18 cellular contexts compared by ENCODE assay signal in genomic region chr6:142848969-142849368, GRCh38.
DNase-seq lines count a peak whose midpoint lies in the region; ATAC-seq and TF ChIP-seq lines count a peak whose summit lies in the region.
"Had no signal": no experiment of that assay in that cellular context is flagged by ENCODE, and none has a peak within 500 bp of the region (broad histone marks: within the 10 kb centered on the region; RNA-seq: fewer than 3 reads in every experiment).

No MANE protein-coding gene starts in this region.

- H3K27ac ChIP-seq in OCI-LY7 (ENCODE audit: low read depth, low read length, poor library complexity, severe bottlenecking) (peak overlapping the region; percentile 94), thyroid gland (no peak overlapping the region)
- H3K27ac ChIP-seq: esophagus muscularis mucosa, neutrophil, right atrium auricular region had no signal

- peaks cover 75 to 87% of the 10 kb centered on the region in 2 donors for H3K4me1 Mint-ChIP-seq in natural killer cell treated with Interleukin-12 subunit alpha and Interleukin-12 subunit beta and Interleukin-15 and Interleukin-18, amount 100 ng/mL, for 72 hours (ENCODE audit: low read depth in 2 of 2)
- H3K4me1 Mint-ChIP-seq in natural killer cell (peaks cover 37 to 56% of the 10 kb centered on the region in 2 donors), type B pancreatic cell (ENCODE audit: unreplicated experiment) (peaks cover 51% of the 10 kb centered on the region)
- peaks cover 64 to 92% of the 10 kb centered on the region in 2 donors for H3K4me1 Mint-ChIP-seq in effector memory CD8-positive, alpha-beta T cell (ENCODE audit: low read depth in 2 of 2)

- peaks cover 9% of the 10 kb centered on the region for H3K36me3 Mint-ChIP-seq in natural killer cell treated with Interleukin-12 subunit alpha and Interleukin-12 subunit beta and Interleukin-15 and Interleukin-18, amount 100 ng/mL, for 72 hours
- H3K36me3 Mint-ChIP-seq in natural killer cell (no peaks in the 10 kb centered on the region), type B pancreatic cell (no peaks in the 10 kb centered on the region)
- H3K36me3 Mint-ChIP-seq in effector memory CD8-positive, alpha-beta T cell (ENCODE audit: insufficient read depth), result peaks cover 6% of the 10 kb centered on the region

- TF ChIP-seq CTCF in natural killer cell (IDR thresholded peaks at IDR 0.05), result no peak
- TF ChIP-seq CTCF in OCI-LY7 (conservative IDR thresholded peaks at IDR 0.05; ENCODE audit: low read length), result no peak
- TF ChIP-seq CTCF in type B pancreatic cell (conservative IDR thresholded peaks at IDR 0.05), result no peak
- TF ChIP-seq CTCF in thyroid gland (IDR thresholded peaks at IDR 0.05), result no peak

- no peak for TF ChIP-seq POLR2A in thyroid gland (IDR thresholded peaks at IDR 0.05)

- peaks cover 87% of the 10 kb centered on the region; the same call in 1 of the 2 replicates for H3K79me2 ChIP-seq in OCI-LY7 (ENCODE audit: insufficient read depth, low read depth, low read length)

- no peaks in the 10 kb centered on the region for H3K27me3 Mint-ChIP-seq in natural killer cell treated with Interleukin-12 subunit alpha and Interleukin-12 subunit beta and Interleukin-15 and Interleukin-18, amount 100 ng/mL, for 72 hours
- no peaks in the 10 kb centered on the region for H3K27me3 Mint-ChIP-seq in natural killer cell (ENCODE audit: low read depth in 2 of 2)
- no peaks in the 10 kb centered on the region for H3K27me3 Mint-ChIP-seq in effector memory CD8-positive, alpha-beta T cell
- H3K27me3 Mint-ChIP-seq in type B pancreatic cell, result no peaks in the 10 kb centered on the region

- H3K36me3 ChIP-seq in OCI-LY7 (ENCODE audit: insufficient read depth, low read length) (no peaks in the 10 kb centered on the region; the same call in 1 of the 2 replicates), thyroid gland (no peaks in the 10 kb centered on the region)
- H3K36me3 ChIP-seq: esophagus muscularis mucosa, neutrophil, right atrium auricular region had no signal

- no peak for DNase-seq in natural killer cell treated with Interleukin-12 subunit alpha and Interleukin-12 subunit beta and Interleukin-15 and Interleukin-18, amount 100 ng/mL, for 72 hours (ENCODE audit: low spot score)
- DNase-seq in natural killer cell, result no peak
- no peak for DNase-seq in OCI-LY7 (ENCODE audit: low spot score)
- no peak for DNase-seq in effector memory CD8-positive, alpha-beta T cell
- no peak for DNase-seq in type B pancreatic cell (ENCODE audit: extremely low spot score, unreplicated experiment)
- no peak for DNase-seq in thyroid gland
- DNase-seq in NCI-H524 treated with DMSO at 0.1 percent for 48 hours (lab: John Stamatoyannopoulos, UW), result no peak
- DNase-seq in HPDE6-E6E7 (ENCODE audit: extremely low spot score), result no peak
- DNase-seq: activated CD4-positive, alpha-beta T cell treated with anti-CD3 and anti-CD28 coated beads, Interleukin-2, amount 50 U/mL, for 4 hours; activated gamma-delta T cell; DMS 273 treated with DMSO at 0.1 percent for 48 hours; glutamatergic neuron; NCI-H1417 treated with DMSO at 0.1 percent for 48 hours; SHP77 treated with DMSO at 0.1 percent for 48 hours; T1000 had no signal

- no peaks in the 10 kb centered on the region; the same call in 1 of the 2 replicates for H4K20me1 ChIP-seq in OCI-LY7 (ENCODE audit: insufficient read depth, low read length)

- no peaks in the 10 kb centered on the region for H3K9me2 ChIP-seq in OCI-LY7 (ENCODE audit: insufficient read depth, low read length)

- H2AFZ ChIP-seq in OCI-LY7 (ENCODE audit: low read length), result no peak overlapping the region

- no peak for ATAC-seq in natural killer cell treated with Interleukin-12 subunit alpha and Interleukin-12 subunit beta and Interleukin-15 and Interleukin-18, amount 100 ng/mL, for 72 hours
- ATAC-seq in natural killer cell, result no peak
- ATAC-seq in effector memory CD8-positive, alpha-beta T cell (replicated peaks), result no peak

- H3K27me3 ChIP-seq in thyroid gland, result no peaks in the 10 kb centered on the region
- H3K27me3 ChIP-seq: esophagus muscularis mucosa, neutrophil, right atrium auricular region had no signal

- intact Hi-C loops in natural killer cell (cut with micrococcal nuclease), result no loop called here
- intact Hi-C loops in OCI-LY7 (cut with micrococcal nuclease; ENCODE audit: unreplicated experiment), result loop anchor here (5.0 kb wide), 1 partner anchor 38 kb away; no protein-coding TSS in a partner anchor
- intact Hi-C loops in thyroid gland (cut with DNase I), result no loop called here

- peak overlapping the region; percentile 15 for H3K4me3 ChIP-seq in OCI-LY7 (ENCODE audit: low read depth, low read length, poor library complexity, severe bottlenecking)
- no peak overlapping the region for H3K4me3 ChIP-seq in thyroid gland (replicated peaks in 1 of 3)
- H3K4me3 ChIP-seq: esophagus muscularis mucosa, right atrium auricular region had no signal

- peaks cover 100% of the 10 kb centered on the region for H3K4me1 ChIP-seq in OCI-LY7 (ENCODE audit: insufficient read depth, low read length, poor library complexity, severe bottlenecking)
- H3K4me1 ChIP-seq in thyroid gland, result peaks cover 16 to 29% of the 10 kb centered on the region in 2 donors

- WGBS in thyroid gland, 2 donors, result 84 to 87% methylated on average over 3 of the region's 3 CpGs

- H3K4me3 Mint-ChIP-seq in natural killer cell treated with Interleukin-12 subunit alpha and Interleukin-12 subunit beta and Interleukin-15 and Interleukin-18, amount 100 ng/mL, for 72 hours, result peak overlapping the region; percentile 26
- H3K4me3 Mint-ChIP-seq in natural killer cell, result no peak overlapping the region
- peak overlapping the region; percentile 1 to 37 for H3K4me3 Mint-ChIP-seq in effector memory CD8-positive, alpha-beta T cell
- no peak overlapping the region for H3K4me3 Mint-ChIP-seq in type B pancreatic cell

- peak overlapping the region; percentile 84 to 92 for H3K27ac Mint-ChIP-seq in natural killer cell treated with Interleukin-12 subunit alpha and Interleukin-12 subunit beta and Interleukin-15 and Interleukin-18, amount 100 ng/mL, for 72 hours
- H3K27ac Mint-ChIP-seq in natural killer cell (no peak overlapping the region), type B pancreatic cell (peak overlapping the region; percentile 30)
- H3K27ac Mint-ChIP-seq in effector memory CD8-positive, alpha-beta T cell, result peak overlapping the region in 1 of 2 donors; percentile 4

- H3K9me3 ChIP-seq in OCI-LY7 (ENCODE audit: low read length) (no peaks in the 10 kb centered on the region), thyroid gland (no peaks in the 10 kb centered on the region)
- H3K9me3 ChIP-seq: esophagus muscularis mucosa, neutrophil, right atrium auricular region had no signal

- no TSS peak for BruUV-seq in OCI-LY7 (replicated peaks; lab: Mats Ljungman, UMichigan)

- POLR2A ChIA-PET in OCI-LY7 (lab: Charles Lee), result interaction anchor here (0.7 to 2.6 kb wide), 4 partner anchors 9 to 30 kb away, joined by 3 to 10 read pairs (median 3); no protein-coding TSS in a partner anchor

- CTCF ChIA-PET in OCI-LY7 (lab: Charles Lee; ENCODE audit: unreplicated experiment), result no interaction called here

- H3K9me3 Mint-ChIP-seq in natural killer cell treated with Interleukin-12 subunit alpha and Interleukin-12 subunit beta and Interleukin-15 and Interleukin-18, amount 100 ng/mL, for 72 hours, result peaks cover 4% of the 10 kb centered on the region
- H3K9me3 Mint-ChIP-seq in natural killer cell, result no peaks in the 10 kb centered on the region
- no peaks in the 10 kb centered on the region for H3K9me3 Mint-ChIP-seq in effector memory CD8-positive, alpha-beta T cell
- H3K9me3 Mint-ChIP-seq in type B pancreatic cell, result no peaks in the 10 kb centered on the region

- peak overlapping the region; percentile 80 for H3K4me2 ChIP-seq in OCI-LY7 (ENCODE audit: low read length)

Comparison
In these comparisons a context has a peak if more than half of its experiments do, and no peak if none do; other contexts are left out.
1. H3K27ac Mint-ChIP-seq: peak in natural killer cell treated with Interleukin-12 subunit alpha and Interleukin-12 subunit beta and Interleukin-15 and Interleukin-18, amount 100 ng/mL, for 72 hours (2 of 2) and type B pancreatic cell (single experiment); none in natural killer cell (0 of 2).
2. H3K4me3 Mint-ChIP-seq: peak in natural killer cell treated with Interleukin-12 subunit alpha and Interleukin-12 subunit beta and Interleukin-15 and Interleukin-18, amount 100 ng/mL, for 72 hours (single experiment) and effector memory CD8-positive, alpha-beta T cell (2 of 2); none in natural killer cell (single experiment) and type B pancreatic cell (single experiment).